Comparison of ENCODE assay signal across 1 cellular context in the genomic region with DNA sequence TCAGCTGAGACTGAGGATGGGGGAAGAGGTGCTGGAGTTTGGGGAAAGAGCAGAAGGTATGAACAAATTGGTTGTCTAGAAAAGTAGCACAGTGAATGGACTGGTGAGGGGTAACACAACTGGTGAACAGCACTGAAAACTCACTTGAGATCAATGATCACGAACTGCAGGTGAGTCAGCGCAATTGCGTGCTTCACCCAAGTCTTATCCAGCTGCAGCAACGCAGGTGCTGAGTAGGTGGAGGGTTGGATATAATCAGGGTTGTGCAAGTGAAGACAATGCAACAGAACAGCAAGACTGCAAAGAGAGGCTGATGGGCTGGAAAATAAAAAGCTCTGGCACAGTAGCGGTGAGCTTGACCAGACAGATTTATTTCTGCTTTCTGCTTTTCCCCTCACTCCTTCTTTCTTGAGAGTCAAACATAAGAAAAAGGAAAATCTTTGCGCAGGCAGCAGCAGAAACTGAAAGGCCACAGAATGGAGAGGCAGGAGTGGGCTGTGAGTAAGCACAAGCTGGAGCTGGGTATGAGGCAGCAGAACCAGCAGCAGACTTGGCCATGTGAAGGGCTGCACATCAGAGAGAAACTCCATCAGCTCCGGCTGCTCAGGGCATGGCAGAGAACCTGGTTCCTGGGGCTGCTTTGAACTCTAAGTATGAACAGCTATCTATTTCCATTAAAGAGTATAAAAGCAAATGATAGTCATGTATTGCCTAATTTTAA.
TF ChIP-seq lines count a peak whose summit lies in the region.

No MANE protein-coding gene starts in this region.

TF ChIP-seq in GM23338, 12 proteins besides CTCF, POLR2A, EP300 and RAD21:
- TF ChIP-seq, protein P1, sequence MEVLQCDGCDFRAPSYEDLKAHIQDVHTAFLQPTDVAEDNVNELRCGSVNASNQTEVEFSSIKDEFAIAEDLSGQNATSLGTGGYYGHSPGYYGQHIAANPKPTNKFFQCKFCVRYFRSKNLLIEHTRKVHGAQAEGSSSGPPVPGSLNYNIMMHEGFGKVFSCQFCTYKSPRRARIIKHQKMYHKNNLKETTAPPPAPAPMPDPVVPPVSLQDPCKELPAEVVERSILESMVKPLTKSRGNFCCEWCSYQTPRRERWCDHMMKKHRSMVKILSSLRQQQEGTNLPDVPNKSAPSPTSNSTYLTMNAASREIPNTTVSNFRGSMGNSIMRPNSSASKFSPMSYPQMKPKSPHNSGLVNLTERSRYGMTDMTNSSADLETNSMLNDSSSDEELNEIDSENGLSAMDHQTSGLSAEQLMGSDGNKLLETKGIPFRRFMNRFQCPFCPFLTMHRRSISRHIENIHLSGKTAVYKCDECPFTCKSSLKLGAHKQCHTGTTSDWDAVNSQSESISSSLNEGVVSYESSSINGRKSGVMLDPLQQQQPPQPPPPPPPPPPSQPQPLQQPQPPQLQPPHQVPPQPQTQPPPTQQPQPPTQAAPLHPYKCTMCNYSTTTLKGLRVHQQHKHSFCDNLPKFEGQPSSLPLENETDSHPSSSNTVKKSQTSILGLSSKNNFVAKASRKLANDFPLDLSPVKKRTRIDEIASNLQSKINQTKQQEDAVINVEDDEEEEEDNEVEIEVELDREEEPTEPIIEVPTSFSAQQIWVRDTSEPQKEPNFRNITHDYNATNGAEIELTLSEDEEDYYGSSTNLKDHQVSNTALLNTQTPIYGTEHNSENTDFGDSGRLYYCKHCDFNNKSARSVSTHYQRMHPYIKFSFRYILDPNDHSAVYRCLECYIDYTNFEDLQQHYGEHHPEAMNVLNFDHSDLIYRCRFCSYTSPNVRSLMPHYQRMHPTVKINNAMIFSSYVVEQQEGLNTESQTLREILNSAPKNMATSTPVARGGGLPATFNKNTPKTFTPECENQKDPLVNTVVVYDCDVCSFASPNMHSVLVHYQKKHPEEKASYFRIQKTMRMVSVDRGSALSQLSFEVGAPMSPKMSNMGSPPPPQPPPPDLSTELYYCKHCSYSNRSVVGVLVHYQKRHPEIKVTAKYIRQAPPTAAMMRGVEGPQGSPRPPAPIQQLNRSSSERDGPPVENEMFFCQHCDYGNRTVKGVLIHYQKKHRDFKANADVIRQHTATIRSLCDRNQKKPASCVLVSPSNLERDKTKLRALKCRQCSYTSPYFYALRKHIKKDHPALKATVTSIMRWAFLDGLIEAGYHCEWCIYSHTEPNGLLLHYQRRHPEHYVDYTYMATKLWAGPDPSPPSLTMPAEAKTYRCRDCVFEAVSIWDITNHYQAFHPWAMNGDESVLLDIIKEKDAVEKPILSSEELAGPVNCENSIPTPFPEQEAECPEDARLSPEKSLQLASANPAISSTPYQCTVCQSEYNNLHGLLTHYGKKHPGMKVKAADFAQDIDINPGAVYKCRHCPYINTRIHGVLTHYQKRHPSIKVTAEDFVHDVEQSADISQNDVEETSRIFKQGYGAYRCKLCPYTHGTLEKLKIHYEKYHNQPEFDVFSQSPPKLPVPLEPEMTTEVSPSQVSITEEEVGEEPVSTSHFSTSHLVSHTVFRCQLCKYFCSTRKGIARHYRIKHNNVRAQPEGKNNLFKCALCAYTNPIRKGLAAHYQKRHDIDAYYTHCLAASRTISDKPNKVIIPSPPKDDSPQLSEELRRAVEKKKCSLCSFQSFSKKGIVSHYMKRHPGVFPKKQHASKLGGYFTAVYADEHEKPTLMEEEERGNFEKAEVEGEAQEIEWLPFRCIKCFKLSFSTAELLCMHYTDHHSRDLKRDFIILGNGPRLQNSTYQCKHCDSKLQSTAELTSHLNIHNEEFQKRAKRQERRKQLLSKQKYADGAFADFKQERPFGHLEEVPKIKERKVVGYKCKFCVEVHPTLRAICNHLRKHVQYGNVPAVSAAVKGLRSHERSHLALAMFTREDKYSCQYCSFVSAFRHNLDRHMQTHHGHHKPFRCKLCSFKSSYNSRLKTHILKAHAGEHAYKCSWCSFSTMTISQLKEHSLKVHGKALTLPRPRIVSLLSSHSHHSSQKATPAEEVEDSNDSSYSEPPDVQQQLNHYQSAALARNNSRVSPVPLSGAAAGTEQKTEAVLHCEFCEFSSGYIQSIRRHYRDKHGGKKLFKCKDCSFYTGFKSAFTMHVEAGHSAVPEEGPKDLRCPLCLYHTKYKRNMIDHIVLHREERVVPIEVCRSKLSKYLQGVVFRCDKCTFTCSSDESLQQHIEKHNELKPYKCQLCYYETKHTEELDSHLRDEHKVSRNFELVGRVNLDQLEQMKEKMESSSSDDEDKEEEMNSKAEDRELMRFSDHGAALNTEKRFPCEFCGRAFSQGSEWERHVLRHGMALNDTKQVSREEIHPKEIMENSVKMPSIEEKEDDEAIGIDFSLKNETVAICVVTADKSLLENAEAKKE (CRISPR knock-in tag; IDR thresholded peaks at IDR 0.05) = no peak
- TF ChIP-seq, protein P2, sequence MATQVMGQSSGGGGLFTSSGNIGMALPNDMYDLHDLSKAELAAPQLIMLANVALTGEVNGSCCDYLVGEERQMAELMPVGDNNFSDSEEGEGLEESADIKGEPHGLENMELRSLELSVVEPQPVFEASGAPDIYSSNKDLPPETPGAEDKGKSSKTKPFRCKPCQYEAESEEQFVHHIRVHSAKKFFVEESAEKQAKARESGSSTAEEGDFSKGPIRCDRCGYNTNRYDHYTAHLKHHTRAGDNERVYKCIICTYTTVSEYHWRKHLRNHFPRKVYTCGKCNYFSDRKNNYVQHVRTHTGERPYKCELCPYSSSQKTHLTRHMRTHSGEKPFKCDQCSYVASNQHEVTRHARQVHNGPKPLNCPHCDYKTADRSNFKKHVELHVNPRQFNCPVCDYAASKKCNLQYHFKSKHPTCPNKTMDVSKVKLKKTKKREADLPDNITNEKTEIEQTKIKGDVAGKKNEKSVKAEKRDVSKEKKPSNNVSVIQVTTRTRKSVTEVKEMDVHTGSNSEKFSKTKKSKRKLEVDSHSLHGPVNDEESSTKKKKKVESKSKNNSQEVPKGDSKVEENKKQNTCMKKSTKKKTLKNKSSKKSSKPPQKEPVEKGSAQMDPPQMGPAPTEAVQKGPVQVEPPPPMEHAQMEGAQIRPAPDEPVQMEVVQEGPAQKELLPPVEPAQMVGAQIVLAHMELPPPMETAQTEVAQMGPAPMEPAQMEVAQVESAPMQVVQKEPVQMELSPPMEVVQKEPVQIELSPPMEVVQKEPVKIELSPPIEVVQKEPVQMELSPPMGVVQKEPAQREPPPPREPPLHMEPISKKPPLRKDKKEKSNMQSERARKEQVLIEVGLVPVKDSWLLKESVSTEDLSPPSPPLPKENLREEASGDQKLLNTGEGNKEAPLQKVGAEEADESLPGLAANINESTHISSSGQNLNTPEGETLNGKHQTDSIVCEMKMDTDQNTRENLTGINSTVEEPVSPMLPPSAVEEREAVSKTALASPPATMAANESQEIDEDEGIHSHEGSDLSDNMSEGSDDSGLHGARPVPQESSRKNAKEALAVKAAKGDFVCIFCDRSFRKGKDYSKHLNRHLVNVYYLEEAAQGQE (IDR thresholded peaks at IDR 0.05; ENCODE audit: unreplicated experiment) = no peak
